Comparison of ENCODE assay signal across 1 cellular context in genomic region chr3:108822167-108822897, GRCh38.
TF ChIP-seq lines count a peak whose summit lies in the region.

TRAT1 (plus strand) TSS chr3:108822786; CDS start chr3:108822928, 142 bp downstream.

TF ChIP-seq in GM23338, 12 proteins besides CTCF, POLR2A, EP300 and RAD21 (continued from another document):
- TF ChIP-seq ZNF462 (CRISPR knock-in tag; IDR thresholded peaks at IDR 0.05) = no peak
- TF ChIP-seq ZNF114 (CRISPR knock-in tag; IDR thresholded peaks at IDR 0.05) = no peak
TF ChIP-seq in GM23338: peak in this region for 0.
